Comparison of ENCODE assay signal across 35 cellular contexts in the genomic region with DNA sequence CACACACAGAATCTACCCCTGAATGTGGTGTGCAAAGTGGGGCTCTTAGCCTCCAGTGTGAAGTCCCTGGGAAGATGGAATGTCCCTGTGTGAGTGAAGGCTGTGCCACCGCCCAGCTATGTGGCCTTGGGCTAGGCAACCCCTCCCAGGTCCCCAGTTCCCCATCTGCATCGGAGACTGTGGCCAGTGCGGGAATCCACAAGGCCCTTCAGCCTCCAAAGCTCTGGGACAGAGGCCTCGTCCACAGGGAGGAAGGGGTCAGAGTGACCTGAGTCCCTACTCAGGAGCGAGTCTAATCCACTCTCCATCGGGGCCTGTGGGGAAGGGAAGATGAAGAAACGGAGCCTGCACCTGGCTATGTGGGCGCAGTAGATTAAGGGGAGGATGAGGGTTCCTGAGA. TPM values are rescaled to one million over a fixed set of nuclear protein-coding genes. Genes with fewer than 3 reads are reported as not detected.
"Had no signal": no experiment of that assay in that cellular context is flagged by ENCODE, and none has a peak within 500 bp of the region (broad histone marks: within the 10 kb centered on the region; RNA-seq: fewer than 3 reads in every experiment).

No MANE protein-coding gene starts in this region.

- H3K4me1 Mint-ChIP-seq: activated B cell treated with CpG ODN at 0.5 μM for 24 hours; activated T-helper 17 cell treated with anti-CD3 and anti-CD28 coated beads, Interleukin-2, amount 50 U/mL, for 72 hours had no signal

- H3K9me3 ChIP-seq: adrenal gland, body of pancreas, esophagus muscularis mucosa, gastrocnemius medialis had no signal

- ATAC-seq: activated CD4-positive, CD25-positive, alpha-beta regulatory T cell treated with anti-CD3 and anti-CD28 coated beads, Interleukin-2, amount 50 U/mL, for 24 hours; activated naive CD4-positive, alpha-beta T cell treated with anti-CD3 and anti-CD28 coated beads, Interleukin-2, amount 50 U/mL, for 72 hours; activated naive CD8-positive, alpha-beta T cell treated with anti-CD3 and anti-CD28 coated beads, Interleukin-2, amount 50 U/mL, for 24 hours; activated T-cell treated with anti-CD3 and anti-CD28 coated beads, Interleukin-2, amount 50 U/mL, for 4 hours; activated T-helper 17 cell treated with anti-CD3 and anti-CD28 coated beads, Interleukin-2, amount 50 U/mL, for 72 hours; body of pancreas; effector memory CD8-positive, alpha-beta T cell; foreskin keratinocyte; gastrocnemius medialis; T-cell had no signal

- H3K36me3 Mint-ChIP-seq: activated naive CD4-positive, alpha-beta T cell treated with anti-CD3 and anti-CD28 coated beads, Interleukin-2, amount 10 ng/mL, durations not matched to agents 7 days and 5 days; activated naive CD4-positive, alpha-beta T cell treated with anti-CD3 and anti-CD28 coated beads, Interleukin-2, amount 50 U/mL, for 72 hours; T-cell had no signal

- DNase-seq: activated B cell treated with CpG ODN at 0.5 μM for 24 hours; activated CD4-positive, alpha-beta T cell treated with anti-CD3 and anti-CD28 coated beads for 48 hours; activated CD4-positive, alpha-beta T cell treated with anti-CD3 and anti-CD28 coated beads, Interleukin-2, amount 50 U/mL, for 1 hour; activated CD4-positive, alpha-beta T cell treated with anti-CD3 and anti-CD28 coated beads, Interleukin-2, amount 50 U/mL, for 48 hours; activated CD8-positive, alpha-beta memory T cell treated with anti-CD3 and anti-CD28 coated beads, Interleukin-2, amount 50 U/mL, for 48 hours; activated gamma-delta T cell; activated naive CD4-positive, alpha-beta T cell; activated naive CD4-positive, alpha-beta T cell treated with anti-CD3 and anti-CD28 coated beads, Interleukin-2, amount 10 ng/mL, durations not matched to agents 7 days and 5 days; activated naive CD8-positive, alpha-beta T cell treated with anti-CD3 and anti-CD28 coated beads, Interleukin-2, amount 50 U/mL, for 24 hours; activated T-cell treated with anti-CD3 and anti-CD28 coated beads for 4 hours; activated T-cell treated with anti-CD3 and anti-CD28 coated beads, Interleukin-2, amount 50 U/mL, for 4 hours; adrenal gland; amygdala; body of pancreas; caudate nucleus; cortex of kidney; dermis blood vessel endothelial cell; effector CD4-positive, alpha-beta T cell; effector memory CD8-positive, alpha-beta T cell; erythroblast; foreskin keratinocyte; gastrocnemius medialis; glutamatergic neuron; SW 1271; T-cell; T1000; WERI-Rb-1 had no signal

- H3K4me1 ChIP-seq: adrenal gland, body of pancreas, esophagus muscularis mucosa, foreskin keratinocyte, gastrocnemius medialis had no signal

- H3K27me3 ChIP-seq: adrenal gland, body of pancreas, foreskin keratinocyte, gastrocnemius medialis had no signal

- H3K36me3 ChIP-seq: adrenal gland, esophagus muscularis mucosa, gastrocnemius medialis, WERI-Rb-1 had no signal

- H3K27ac Mint-ChIP-seq: activated B cell treated with CpG ODN at 0.5 μM for 24 hours; activated naive CD4-positive, alpha-beta T cell treated with anti-CD3 and anti-CD28 coated beads, Interleukin-2, amount 10 ng/mL, durations not matched to agents 7 days and 5 days; activated naive CD4-positive, alpha-beta T cell treated with anti-CD3 and anti-CD28 coated beads, Interleukin-2, amount 50 U/mL, for 72 hours; activated naive CD8-positive, alpha-beta T cell treated with anti-CD3 and anti-CD28 coated beads, Interleukin-2, amount 50 U/mL, for 24 hours; activated T-helper 17 cell treated with anti-CD3 and anti-CD28 coated beads, Interleukin-2, amount 50 U/mL, for 72 hours; effector memory CD8-positive, alpha-beta T cell; T-cell; T-helper 1 cell treated with Interleukin-12 subunit alpha and Interleukin-12 subunit beta and Interleukin-4 antibody, amounts not matched to agents 30 μg/mL and 1 μg/mL, for 36 hours; T-helper 2 cell treated with Interferon-gamma antibody and Interleukin-4, amounts not matched to agents 5 μg/mL and 100 μg/mL, for 36 hours had no signal

- H3K9me3 Mint-ChIP-seq: activated B cell treated with CpG ODN at 0.5 μM for 24 hours; activated naive CD4-positive, alpha-beta T cell treated with anti-CD3 and anti-CD28 coated beads, Interleukin-2, amount 10 ng/mL, durations not matched to agents 7 days and 5 days; activated naive CD8-positive, alpha-beta T cell treated with anti-CD3 and anti-CD28 coated beads, Interleukin-2, amount 50 U/mL, for 24 hours; activated T-cell treated with anti-CD3 and anti-CD28 coated beads, Interleukin-2, amount 50 U/mL, for 4 hours; activated T-helper 17 cell treated with anti-CD3 and anti-CD28 coated beads, Interleukin-2, amount 50 U/mL, for 72 hours; effector memory CD8-positive, alpha-beta T cell; T-cell; T-helper 1 cell treated with Interleukin-12 subunit alpha and Interleukin-12 subunit beta and Interleukin-4 antibody, amounts not matched to agents 30 μg/mL and 1 μg/mL, for 36 hours; T-helper 2 cell treated with Interferon-gamma antibody and Interleukin-4, amounts not matched to agents 5 μg/mL and 100 μg/mL, for 36 hours had no signal

- H3K27ac ChIP-seq: adrenal gland, body of pancreas, esophagus muscularis mucosa, foreskin keratinocyte, gastrocnemius medialis, WERI-Rb-1 had no signal

- H3K4me3 ChIP-seq: adrenal gland, body of pancreas, esophagus muscularis mucosa, gastrocnemius medialis had no signal

- H3K4me3 Mint-ChIP-seq: activated B cell treated with CpG ODN at 0.5 μM for 24 hours; activated naive CD4-positive, alpha-beta T cell treated with anti-CD3 and anti-CD28 coated beads, Interleukin-2, amount 10 ng/mL, durations not matched to agents 7 days and 5 days; activated naive CD8-positive, alpha-beta T cell treated with anti-CD3 and anti-CD28 coated beads, Interleukin-2, amount 50 U/mL, for 24 hours; activated T-cell treated with anti-CD3 and anti-CD28 coated beads, Interleukin-2, amount 50 U/mL, for 4 hours; activated T-helper 17 cell treated with anti-CD3 and anti-CD28 coated beads, Interleukin-2, amount 50 U/mL, for 72 hours; effector memory CD8-positive, alpha-beta T cell; T-cell; T-helper 1 cell treated with Interleukin-12 subunit alpha and Interleukin-12 subunit beta and Interleukin-4 antibody, amounts not matched to agents 30 μg/mL and 1 μg/mL, for 36 hours; T-helper 2 cell treated with Interferon-gamma antibody and Interleukin-4, amounts not matched to agents 5 μg/mL and 100 μg/mL, for 36 hours had no signal

RNA-seq across cellular contexts. Expression of gene KIR3DL3, which starts 19.3 kb away (rescaled TPM):
- total RNA-seq: activated B cell treated with CpG ODN at 0.5 μM for 24 hours; activated naive CD4-positive, alpha-beta T cell treated with anti-CD3 and anti-CD28 coated beads, Interleukin-2, amount 50 U/mL, for 72 hours; activated T-cell treated with anti-CD3 and anti-CD28 coated beads, Interleukin-2, amount 50 U/mL, for 4 hours; activated T-helper 17 cell treated with anti-CD3 and anti-CD28 coated beads, Interleukin-2, amount 50 U/mL, for 72 hours; adrenal gland; aorta; body of pancreas; chondrocyte; dermis blood vessel endothelial cell; esophagus muscularis mucosa; foreskin keratinocyte; gastrocnemius medialis; T-cell had no signal

RNA-seq across cellular contexts. Expression of gene KIR2DL3, which starts 33.4 kb away (rescaled TPM):
- total RNA-seq: activated B cell treated with CpG ODN at 0.5 μM for 24 hours; activated T-helper 17 cell treated with anti-CD3 and anti-CD28 coated beads, Interleukin-2, amount 50 U/mL, for 72 hours; aorta; body of pancreas; chondrocyte; dermis blood vessel endothelial cell; esophagus muscularis mucosa; foreskin keratinocyte; gastrocnemius medialis had no signal

RNA-seq across cellular contexts. Expression of gene LILRB4, which starts 42.1 kb away (rescaled TPM):
- total RNA-seq: activated naive CD4-positive, alpha-beta T cell treated with anti-CD3 and anti-CD28 coated beads, Interleukin-2, amount 50 U/mL, for 72 hours; activated T-helper 17 cell treated with anti-CD3 and anti-CD28 coated beads, Interleukin-2, amount 50 U/mL, for 72 hours; chondrocyte; dermis blood vessel endothelial cell; foreskin keratinocyte had no signal
